In genomic region chr11:9606799-9607510, GRCh38 we compare ENCODE assay signal across 2 cellular contexts.
TF ChIP-seq lines count a peak whose summit lies in the region.

No MANE protein-coding gene starts in this region.

TF ChIP-seq in HCT116, 20 proteins besides CTCF, POLR2A, EP300 and RAD21 (continued from another document):
- TF ChIP-seq YY1 (IDR thresholded peaks at IDR 0.05; ENCODE audit: extremely low read depth, insufficient replicate concordance, low read depth, low read length) (no peak), EZH2 (IDR thresholded peaks at IDR 0.05) (no peak)

TF ChIP-seq in SK-N-SH, 30 proteins besides CTCF, POLR2A, EP300 and RAD21 (continued from another document):
- TF ChIP-seq, protein P1, sequence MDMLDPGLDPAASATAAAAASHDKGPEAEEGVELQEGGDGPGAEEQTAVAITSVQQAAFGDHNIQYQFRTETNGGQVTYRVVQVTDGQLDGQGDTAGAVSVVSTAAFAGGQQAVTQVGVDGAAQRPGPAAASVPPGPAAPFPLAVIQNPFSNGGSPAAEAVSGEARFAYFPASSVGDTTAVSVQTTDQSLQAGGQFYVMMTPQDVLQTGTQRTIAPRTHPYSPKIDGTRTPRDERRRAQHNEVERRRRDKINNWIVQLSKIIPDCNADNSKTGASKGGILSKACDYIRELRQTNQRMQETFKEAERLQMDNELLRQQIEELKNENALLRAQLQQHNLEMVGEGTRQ (IDR thresholded peaks at IDR 0.05; ENCODE audit: borderline replicate concordance, low read depth, low read length), result no peak
- TF ChIP-seq, protein P2, sequence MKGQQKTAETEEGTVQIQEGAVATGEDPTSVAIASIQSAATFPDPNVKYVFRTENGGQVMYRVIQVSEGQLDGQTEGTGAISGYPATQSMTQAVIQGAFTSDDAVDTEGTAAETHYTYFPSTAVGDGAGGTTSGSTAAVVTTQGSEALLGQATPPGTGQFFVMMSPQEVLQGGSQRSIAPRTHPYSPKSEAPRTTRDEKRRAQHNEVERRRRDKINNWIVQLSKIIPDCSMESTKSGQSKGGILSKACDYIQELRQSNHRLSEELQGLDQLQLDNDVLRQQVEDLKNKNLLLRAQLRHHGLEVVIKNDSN (IDR thresholded peaks at IDR 0.05; ENCODE audit: borderline replicate concordance, low read depth), result no peak
- TF ChIP-seq YY1 (IDR thresholded peaks at IDR 0.05; ENCODE audit: low read depth), result no peak
- no peak for TF ChIP-seq MAX (IDR thresholded peaks at IDR 0.05; ENCODE audit: low read depth)
- TF ChIP-seq, protein P3, sequence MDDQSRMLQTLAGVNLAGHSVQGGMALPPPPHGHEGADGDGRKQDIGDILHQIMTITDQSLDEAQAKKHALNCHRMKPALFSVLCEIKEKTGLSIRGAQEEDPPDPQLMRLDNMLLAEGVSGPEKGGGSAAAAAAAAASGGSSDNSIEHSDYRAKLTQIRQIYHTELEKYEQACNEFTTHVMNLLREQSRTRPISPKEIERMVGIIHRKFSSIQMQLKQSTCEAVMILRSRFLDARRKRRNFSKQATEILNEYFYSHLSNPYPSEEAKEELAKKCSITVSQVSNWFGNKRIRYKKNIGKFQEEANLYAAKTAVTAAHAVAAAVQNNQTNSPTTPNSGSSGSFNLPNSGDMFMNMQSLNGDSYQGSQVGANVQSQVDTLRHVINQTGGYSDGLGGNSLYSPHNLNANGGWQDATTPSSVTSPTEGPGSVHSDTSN (IDR thresholded peaks at IDR 0.05), result no peak
- no peak for TF ChIP-seq POLR2AphosphoS5 (IDR thresholded peaks at IDR 0.05; ENCODE audit: low read depth, low read length)
- no peak for TF ChIP-seq FOSL2 (IDR thresholded peaks at IDR 0.05; ENCODE audit: borderline replicate concordance, low read depth)
- no peak for TF ChIP-seq NRF1 (IDR thresholded peaks at IDR 0.05; ENCODE audit: low read depth, low read length)
- TF ChIP-seq MXI1 (IDR thresholded peaks at IDR 0.05; ENCODE audit: low read depth, low read length), result no peak
- no peak for TF ChIP-seq NFIC (IDR thresholded peaks at IDR 0.05; ENCODE audit: borderline replicate concordance)
- no peak for TF ChIP-seq GATA2 (CRISPR knock-in tag; IDR thresholded peaks at IDR 0.05)
- no peak for TF ChIP-seq FOXJ3 (CRISPR knock-in tag; IDR thresholded peaks at IDR 0.05)
- TF ChIP-seq, protein P4, sequence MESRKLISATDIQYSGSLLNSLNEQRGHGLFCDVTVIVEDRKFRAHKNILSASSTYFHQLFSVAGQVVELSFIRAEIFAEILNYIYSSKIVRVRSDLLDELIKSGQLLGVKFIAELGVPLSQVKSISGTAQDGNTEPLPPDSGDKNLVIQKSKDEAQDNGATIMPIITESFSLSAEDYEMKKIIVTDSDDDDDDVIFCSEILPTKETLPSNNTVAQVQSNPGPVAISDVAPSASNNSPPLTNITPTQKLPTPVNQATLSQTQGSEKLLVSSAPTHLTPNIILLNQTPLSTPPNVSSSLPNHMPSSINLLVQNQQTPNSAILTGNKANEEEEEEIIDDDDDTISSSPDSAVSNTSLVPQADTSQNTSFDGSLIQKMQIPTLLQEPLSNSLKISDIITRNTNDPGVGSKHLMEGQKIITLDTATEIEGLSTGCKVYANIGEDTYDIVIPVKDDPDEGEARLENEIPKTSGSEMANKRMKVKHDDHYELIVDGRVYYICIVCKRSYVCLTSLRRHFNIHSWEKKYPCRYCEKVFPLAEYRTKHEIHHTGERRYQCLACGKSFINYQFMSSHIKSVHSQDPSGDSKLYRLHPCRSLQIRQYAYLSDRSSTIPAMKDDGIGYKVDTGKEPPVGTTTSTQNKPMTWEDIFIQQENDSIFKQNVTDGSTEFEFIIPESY (IDR thresholded peaks at IDR 0.05; ENCODE audit: borderline replicate concordance, low read depth), result no peak
